In the genomic region with DNA sequence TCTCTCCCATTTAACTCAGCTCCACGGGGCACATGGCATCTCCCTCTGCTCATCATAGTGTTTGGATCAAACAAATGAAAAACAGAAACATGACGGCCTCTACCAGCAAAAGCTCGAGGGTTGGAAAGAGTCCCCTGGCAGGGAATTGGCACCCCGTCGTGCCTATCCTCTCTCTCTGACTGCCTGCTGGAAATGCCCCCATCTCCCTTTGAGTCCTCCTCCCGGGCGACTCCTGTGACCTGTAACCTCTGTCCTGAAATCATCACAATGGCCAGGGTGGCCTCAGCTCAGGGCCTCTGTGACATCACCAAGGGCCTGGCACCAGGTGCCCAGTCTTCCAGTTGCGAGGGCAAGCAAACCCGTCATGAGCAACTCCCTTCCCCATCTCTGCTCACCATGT, we compare ENCODE assay signal across 9 cellular contexts. TPM values are rescaled to one million over a fixed set of nuclear protein-coding genes. Genes with fewer than 3 reads are reported as not detected.
"Had no signal": no experiment of that assay in that cellular context is flagged by ENCODE, and none has a peak within 500 bp of the region (broad histone marks: within the 10 kb centered on the region; RNA-seq: fewer than 3 reads in every experiment).

A gene with protein sequence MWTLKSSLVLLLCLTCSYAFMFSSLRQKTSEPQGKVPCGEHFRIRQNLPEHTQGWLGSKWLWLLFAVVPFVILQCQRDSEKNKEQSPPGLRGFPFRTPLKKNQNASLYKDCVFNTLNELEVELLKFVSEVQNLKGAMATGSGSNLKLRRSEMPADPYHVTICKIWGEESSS (plus strand): TSS at position 301 of the 400 bp plus-strand sequence. CDS start 96 bp downstream, at position 397.

RNA-seq across cellular contexts. Expression of the gene that starts here (rescaled TPM):
- total RNA-seq: stomach, subcutaneous adipose tissue, temporal lobe, thoracic aorta, tibial nerve, upper lobe of right lung, ureter, urinary bladder, vagina had no signal
